In genomic region chr22:18994056-18994455, GRCh38 we compare ENCODE assay signal across 31 cellular contexts.
"Had no signal": no experiment of that assay in that cellular context is flagged by ENCODE, and none has a peak within 500 bp of the region (broad histone marks: within the 10 kb centered on the region; RNA-seq: fewer than 3 reads in every experiment).

No MANE protein-coding gene starts in this region.

- H3K27ac ChIP-seq: adrenal gland, brain microvascular endothelial cell, Peyer's patch, WERI-Rb-1 had no signal

- H3K9me3 Mint-ChIP-seq: activated CD4-positive, alpha-beta memory T cell treated with anti-CD3 and anti-CD28 coated beads, Interleukin-2, amount 10 ng/mL, durations not matched to agents 7 days and 5 days; activated naive CD4-positive, alpha-beta T cell treated with anti-CD3 and anti-CD28 coated beads for 36 hours; activated naive CD4-positive, alpha-beta T cell treated with anti-CD3 and anti-CD28 coated beads, Interleukin-2, amount 50 U/mL, for 72 hours; activated T-cell treated with anti-CD3 and anti-CD28 coated beads, Interleukin-2, amount 50 U/mL, for 24 hours had no signal

- H3K4me1 ChIP-seq: adrenal gland, Peyer's patch had no signal

- ATAC-seq: activated naive CD4-positive, alpha-beta T cell treated with anti-CD3 and anti-CD28 coated beads, Interleukin-2, amount 50 U/mL, for 72 hours had no signal

- H3K4me1 Mint-ChIP-seq: activated CD4-positive, alpha-beta memory T cell treated with anti-CD3 and anti-CD28 coated beads, Interleukin-2, amount 10 ng/mL, durations not matched to agents 7 days and 5 days had no signal

- H3K9me3 ChIP-seq: adrenal gland, Peyer's patch had no signal

- H3K36me3 Mint-ChIP-seq: activated naive CD4-positive, alpha-beta T cell treated with anti-CD3 and anti-CD28 coated beads, Interleukin-2, amount 50 U/mL, for 72 hours had no signal

- H3K4me3 ChIP-seq: adrenal gland, Peyer's patch had no signal

- H3K27me3 ChIP-seq: Peyer's patch had no signal

- DNase-seq: activated CD4-positive, alpha-beta memory T cell treated with anti-CD3 and anti-CD28 coated beads, Interleukin-2, amount 10 ng/mL, durations not matched to agents 7 days and 5 days; activated CD4-positive, alpha-beta T cell treated with anti-CD3 and anti-CD28 coated beads for 1 hour; activated CD4-positive, alpha-beta T cell treated with anti-CD3 and anti-CD28 coated beads for 48 hours; activated CD4-positive, CD25-positive, alpha-beta regulatory T cell; activated gamma-delta T cell treated with Interleukin-2 at 50 U/mL for 16 hours; activated naive CD4-positive, alpha-beta T cell treated with anti-CD3 and anti-CD28 coated beads for 36 hours; activated T-cell treated with anti-CD3 and anti-CD28 coated beads, Interleukin-2, amount 50 U/mL, for 24 hours; brain microvascular endothelial cell; central memory CD4-positive, alpha-beta T cell; Karpas-422; KBM-7; NCI-H1105 treated with DMSO at 0.1 percent for 48 hours; NCI-H1436; NCI-H1694; NCI-H1930; NCI-H2081 treated with DMSO at 0.1 percent for 48 hours; NCI-H226; NCI-H526; NCI-H748 treated with DMSO at 0.1 percent for 48 hours; NK-92 treated with Interleukin-12 subunit alpha and Interleukin-12 subunit beta, amount 100 ng/mL, for 24 hours; PC-3; RPMI8226; SIG-M5; SW 1271; T-helper 1 cell; T-helper 2 cell; T-helper 9 cell had no signal

- H3K27ac Mint-ChIP-seq: activated CD4-positive, alpha-beta memory T cell treated with anti-CD3 and anti-CD28 coated beads, Interleukin-2, amount 10 ng/mL, durations not matched to agents 7 days and 5 days; activated naive CD4-positive, alpha-beta T cell treated with anti-CD3 and anti-CD28 coated beads for 36 hours; activated naive CD4-positive, alpha-beta T cell treated with anti-CD3 and anti-CD28 coated beads, Interleukin-2, amount 50 U/mL, for 72 hours; activated T-cell treated with anti-CD3 and anti-CD28 coated beads, Interleukin-2, amount 50 U/mL, for 24 hours had no signal

- H3K4me3 Mint-ChIP-seq: activated CD4-positive, alpha-beta memory T cell treated with anti-CD3 and anti-CD28 coated beads, Interleukin-2, amount 10 ng/mL, durations not matched to agents 7 days and 5 days; activated naive CD4-positive, alpha-beta T cell treated with anti-CD3 and anti-CD28 coated beads for 36 hours; activated T-cell treated with anti-CD3 and anti-CD28 coated beads, Interleukin-2, amount 50 U/mL, for 24 hours had no signal

- H3K36me3 ChIP-seq: adrenal gland, brain microvascular endothelial cell, Peyer's patch had no signal
